10 cellular contexts compared by ENCODE assay signal in genomic region chr19:756232-756631, GRCh38.
DNase-seq lines count a peak whose midpoint lies in the region; ATAC-seq and TF ChIP-seq lines count a peak whose summit lies in the region.
"Had no signal": no experiment of that assay in that cellular context is flagged by ENCODE, and none has a peak within 500 bp of the region (broad histone marks: within the 10 kb centered on the region; RNA-seq: fewer than 3 reads in every experiment).

No MANE protein-coding gene starts in this region.

- H3K27ac ChIP-seq in RWPE1: no peak overlapping the region; the same call in 1 of the 2 replicates

- H3K27ac Mint-ChIP-seq in stimulated activated naive CD8-positive, alpha-beta T cell treated with anti-CD3 and anti-CD28 coated beads, Interleukin-15, amount 100 ng/mL, for 72 hours: no peak overlapping the region
- H3K27ac Mint-ChIP-seq: CD4-positive, CD25-positive, alpha-beta regulatory T cell; naive thymus-derived CD8-positive, alpha-beta T cell had no signal

- peak; percentile 20 for DNase-seq in activated naive CD4-positive, alpha-beta T cell treated with Interleukin-2 at 50 U/mL for 16 hours
- no peak for DNase-seq in activated naive CD4-positive, alpha-beta T cell (lab: John Stamatoyannopoulos, UW)
- peak; percentile 74 for DNase-seq in RWPE1 (ENCODE audit: low spot score)
- DNase-seq in epithelial cell of esophagus (ENCODE audit: low read depth): peak; percentile 68
- no peak for DNase-seq in stimulated activated naive CD8-positive, alpha-beta T cell treated with anti-CD3 and anti-CD28 coated beads, Interleukin-15, amount 100 ng/mL, for 72 hours
- DNase-seq in HuH-7 (ENCODE audit: low spot score): no peak
- no peak for DNase-seq in midbrain (lab: John Stamatoyannopoulos, UW)
- DNase-seq: CD4-positive, CD25-positive, alpha-beta regulatory T cell; naive thymus-derived CD8-positive, alpha-beta T cell had no signal

- ATAC-seq in stimulated activated naive CD8-positive, alpha-beta T cell treated with anti-CD3 and anti-CD28 coated beads, Interleukin-15, amount 100 ng/mL, for 72 hours: peak; percentile 70
- no peak for ATAC-seq in GM21737 (IDR thresholded peaks at IDR 0.05; ENCODE audit: unreplicated experiment)

- no peak overlapping the region for H3K4me3 Mint-ChIP-seq in stimulated activated naive CD8-positive, alpha-beta T cell treated with anti-CD3 and anti-CD28 coated beads, Interleukin-15, amount 100 ng/mL, for 72 hours
- H3K4me3 Mint-ChIP-seq: CD4-positive, CD25-positive, alpha-beta regulatory T cell; naive thymus-derived CD8-positive, alpha-beta T cell had no signal

- peaks cover 0 to 25% of the 10 kb centered on the region in 2 donors for H3K9me3 Mint-ChIP-seq in stimulated activated naive CD8-positive, alpha-beta T cell treated with anti-CD3 and anti-CD28 coated beads, Interleukin-15, amount 100 ng/mL, for 72 hours

- TF ChIP-seq CTCF in RWPE1 (conservative IDR thresholded peaks at IDR 0.05; ENCODE audit: low read depth) (no peak), epithelial cell of esophagus (IDR thresholded peaks at IDR 0.05; ENCODE audit: insufficient read depth, low read depth, low read length, missing control alignments) (no peak)

- POLR2A ChIA-PET in RWPE1 (lab: Yijun Ruan, JAX; ENCODE audit: low non-redundant PET): no interaction called here

- no peaks in the 10 kb centered on the region for H3K27me3 Mint-ChIP-seq in stimulated activated naive CD8-positive, alpha-beta T cell treated with anti-CD3 and anti-CD28 coated beads, Interleukin-15, amount 100 ng/mL, for 72 hours

- H3K4me3 ChIP-seq in epithelial cell of esophagus (ENCODE audit: low read length): no peak overlapping the region

- no peaks in the 10 kb centered on the region for H3K4me1 Mint-ChIP-seq in stimulated activated naive CD8-positive, alpha-beta T cell treated with anti-CD3 and anti-CD28 coated beads, Interleukin-15, amount 100 ng/mL, for 72 hours
- H3K4me1 Mint-ChIP-seq: CD4-positive, CD25-positive, alpha-beta regulatory T cell; naive thymus-derived CD8-positive, alpha-beta T cell had no signal

- CTCF ChIA-PET in RWPE1 (lab: Yijun Ruan, JAX): no interaction called here

Comparison
In these comparisons a context has a peak if more than half of its experiments do, and no peak if none do; other contexts are left out.
1. DNase-seq: peak in activated naive CD4-positive, alpha-beta T cell treated with Interleukin-2 at 50 U/mL for 16 hours (single experiment), RWPE1 (single experiment) and epithelial cell of esophagus (single experiment); none in activated naive CD4-positive, alpha-beta T cell (0 of 4), stimulated activated naive CD8-positive, alpha-beta T cell treated with anti-CD3 and anti-CD28 coated beads, Interleukin-15, amount 100 ng/mL, for 72 hours (0 of 2), HuH-7 (single experiment) and midbrain (single experiment).